8 cellular contexts compared by ENCODE assay signal in the genomic region with DNA sequence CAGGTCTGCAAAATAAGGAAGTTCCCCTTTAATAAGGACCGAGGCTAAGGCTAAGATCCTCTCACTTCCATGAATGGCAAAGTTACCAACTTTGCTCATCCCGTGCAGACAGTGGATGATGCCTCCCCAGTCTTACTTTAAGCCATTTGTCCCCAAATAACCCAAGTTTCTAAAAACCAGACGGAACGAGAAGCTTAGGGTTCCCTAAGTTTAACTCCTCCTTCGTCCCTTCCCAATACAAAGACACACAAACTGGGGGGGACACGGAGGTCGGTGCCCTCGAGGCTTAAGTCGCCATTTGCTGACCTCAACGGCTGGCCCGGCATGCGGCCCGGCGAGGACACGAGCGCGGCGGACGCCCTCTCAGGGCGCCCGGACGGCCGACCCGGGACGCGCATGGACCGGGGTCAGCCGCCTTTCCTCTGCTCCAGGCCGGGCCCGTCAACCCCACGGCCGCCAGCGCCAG. TPM values are rescaled to one million over a fixed set of nuclear protein-coding genes. Genes with fewer than 3 reads are reported as not detected.
A peak's percentile ranks its signal among the peaks of the same experiment; 100 is the strongest.
DNase-seq lines count a peak whose midpoint lies in the region; ATAC-seq and TF ChIP-seq lines count a peak whose summit lies in the region.

No MANE protein-coding gene starts in this region.

- H3K4me1 Mint-ChIP-seq in WTC11 = peaks cover 45% of the 10 kb centered on the region

- no peaks in the 10 kb centered on the region for H3K36me3 ChIP-seq in mucosa of descending colon (ENCODE audit: low read depth)

- H3K27ac Mint-ChIP-seq in WTC11 = peak overlapping the region; percentile 94

- no peaks in the 10 kb centered on the region for H3K27me3 Mint-ChIP-seq in WTC11 (ENCODE audit: low read depth)

- H3K9me3 Mint-ChIP-seq in WTC11 = no peaks in the 10 kb centered on the region

- no peaks in the 10 kb centered on the region for H3K9me3 ChIP-seq in mucosa of descending colon

- intact Hi-C loops in mucosa of descending colon (cut with DNase I, micrococcal nuclease) = loop anchor here in 1 of 2 donors (10.0 kb wide), 1 partner anchor 79 kb away; a partner anchor contains a TSS

- DNase-seq in activated CD4-positive, CD25-positive, alpha-beta regulatory T cell treated with anti-CD3 and anti-CD28 coated beads, Interleukin-2, amount 50 U/mL, for 72 hours = no peak
- DNase-seq in HEK293T (ENCODE audit: extremely low spot score) (peak; percentile 25), LoVo (ENCODE audit: low spot score) (peak; percentile 43), WTC11 (ENCODE audit: low spot score) (peak; percentile 38), epithelial cell of proximal tubule (ENCODE audit: low read depth) (no peak), mucosa of descending colon (peak in 2 of 3 donors; percentile 43 to 60), ureter (ENCODE audit: low spot score) (peak; percentile 43)

- ATAC-seq in activated CD4-positive, CD25-positive, alpha-beta regulatory T cell treated with anti-CD3 and anti-CD28 coated beads, Interleukin-2, amount 50 U/mL, for 24 hours = peak; percentile 1 to 17
- peak; percentile 7 for ATAC-seq in WTC11
- ATAC-seq in mucosa of descending colon = peak; percentile 34

- peak overlapping the region; percentile 79 for H3K4me3 ChIP-seq in epithelial cell of proximal tubule (ENCODE audit: low read depth, low read length)
- H3K4me3 ChIP-seq in mucosa of descending colon = peak overlapping the region; percentile 56

- TF ChIP-seq CTCF in WTC11 (IDR thresholded peaks at IDR 0.05) (no peak), epithelial cell of proximal tubule (conservative IDR thresholded peaks at IDR 0.05; ENCODE audit: low read depth, low read length) (no peak), mucosa of descending colon (IDR thresholded peaks at IDR 0.05) (no peak)

- no peaks in the 10 kb centered on the region for H3K36me3 Mint-ChIP-seq in WTC11

- peaks cover 4% of the 10 kb centered on the region for H3K4me1 ChIP-seq in mucosa of descending colon (ENCODE audit: low read depth)

- H3K4me3 Mint-ChIP-seq in WTC11 = peak overlapping the region; percentile 83

- POLR2A ChIA-PET in HEK293T (lab: Yijun Ruan, JAX) = interaction anchor here (0.7 to 3.0 kb wide), 9 partner anchors 10 to 151 kb away, joined by 3 to 63 read pairs (median 8); a partner anchor contains a TSS
- POLR2A ChIA-PET in WTC11 (lab: Charles Lee) = interaction anchor here (1.6 to 2.4 kb wide), 3 partner anchors 10 to 114 kb away, joined by 5 to 44 read pairs (median 6); a partner anchor contains a TSS

- CTCF ChIA-PET in HEK293T (lab: Yijun Ruan, JAX) (interaction anchor here (1.4 kb wide), 1 partner anchor 79 kb away, joined by 5 read pairs; a partner anchor contains a TSS), WTC11 (lab: Charles Lee) (interaction anchor here (1.2 kb wide), 1 partner anchor 79 kb away, joined by 7 read pairs; a partner anchor contains a TSS)

TF ChIP-seq in HEK293T, 16 proteins besides CTCF, POLR2A, EP300 and RAD21:
- TF ChIP-seq BHLHE40 (IDR thresholded peaks at IDR 0.05; ENCODE audit: borderline replicate concordance) (no peak), NFRKB (IDR thresholded peaks at IDR 0.05) (no peak), FOXK2 (IDR thresholded peaks at IDR 0.05) (no peak), SUZ12 (IDR thresholded peaks at IDR 0.05) (no peak), L3MBTL2 (conservative IDR thresholded peaks at IDR 0.05) (peak; percentile 93), FOXA1 (IDR thresholded peaks at IDR 0.05) (no peak), ELF4 (IDR thresholded peaks at IDR 0.05) (no peak), CTBP1 (IDR thresholded peaks at IDR 0.05; ENCODE audit: borderline replicate concordance) (no peak), FOXM1 (IDR thresholded peaks at IDR 0.05; ENCODE audit: borderline replicate concordance) (no peak), TARDBP (IDR thresholded peaks at IDR 0.05) (no peak), ARNT (IDR thresholded peaks at IDR 0.05) (0 out of 2 replicates have a peak, but pooled peaks have one; percentile 21)
TF ChIP-seq in HEK293T: peak in this region for 2.

TF ChIP-seq in WTC11, 78 proteins besides CTCF, POLR2A, EP300 and RAD21 (continues in another document):
- TF ChIP-seq MYBL2 (CRISPR knock-in tag; IDR thresholded peaks at IDR 0.05) (no peak), ZNF232 (CRISPR knock-in tag; IDR thresholded peaks at IDR 0.05) (no peak), GRHL2 (CRISPR knock-in tag; IDR thresholded peaks at IDR 0.05; ENCODE audit: insufficient replicate concordance, severe bottlenecking) (no peak), CREM (CRISPR knock-in tag; IDR thresholded peaks at IDR 0.05) (no peak), HMGA2 (CRISPR knock-in tag; IDR thresholded peaks at IDR 0.05) (no peak), ATF1 (CRISPR knock-in tag; IDR thresholded peaks at IDR 0.05) (no peak), NR1H2 (CRISPR knock-in tag; IDR thresholded peaks at IDR 0.05) (no peak), ZNF423 (CRISPR knock-in tag; IDR thresholded peaks at IDR 0.05) (no peak), JAZF1 (CRISPR knock-in tag; IDR thresholded peaks at IDR 0.05) (no peak), ZBTB21 (CRISPR knock-in tag; IDR thresholded peaks at IDR 0.05; ENCODE audit: borderline replicate concordance) (no peak), PRRX2 (CRISPR knock-in tag; IDR thresholded peaks at IDR 0.05) (peak; percentile 61; the same call in 1 of the 2 replicates), NFYB (CRISPR knock-in tag; conservative IDR thresholded peaks at IDR 0.05; ENCODE audit: low read depth) (no peak), ZNF121 (CRISPR knock-in tag; IDR thresholded peaks at IDR 0.05) (no peak), ZNF219 (CRISPR knock-in tag; IDR thresholded peaks at IDR 0.05; ENCODE audit: borderline replicate concordance) (0 out of 2 replicates have a peak, but pooled peaks have one; percentile 55)
- TF ChIP-seq, protein P1, sequence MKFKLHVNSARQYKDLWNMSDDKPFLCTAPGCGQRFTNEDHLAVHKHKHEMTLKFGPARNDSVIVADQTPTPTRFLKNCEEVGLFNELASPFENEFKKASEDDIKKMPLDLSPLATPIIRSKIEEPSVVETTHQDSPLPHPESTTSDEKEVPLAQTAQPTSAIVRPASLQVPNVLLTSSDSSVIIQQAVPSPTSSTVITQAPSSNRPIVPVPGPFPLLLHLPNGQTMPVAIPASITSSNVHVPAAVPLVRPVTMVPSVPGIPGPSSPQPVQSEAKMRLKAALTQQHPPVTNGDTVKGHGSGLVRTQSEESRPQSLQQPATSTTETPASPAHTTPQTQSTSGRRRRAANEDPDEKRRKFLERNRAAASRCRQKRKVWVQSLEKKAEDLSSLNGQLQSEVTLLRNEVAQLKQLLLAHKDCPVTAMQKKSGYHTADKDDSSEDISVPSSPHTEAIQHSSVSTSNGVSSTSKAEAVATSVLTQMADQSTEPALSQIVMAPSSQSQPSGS (CRISPR knock-in tag; IDR thresholded peaks at IDR 0.05; ENCODE audit: borderline replicate concordance, low read depth) = no peak
- TF ChIP-seq, protein P2, sequence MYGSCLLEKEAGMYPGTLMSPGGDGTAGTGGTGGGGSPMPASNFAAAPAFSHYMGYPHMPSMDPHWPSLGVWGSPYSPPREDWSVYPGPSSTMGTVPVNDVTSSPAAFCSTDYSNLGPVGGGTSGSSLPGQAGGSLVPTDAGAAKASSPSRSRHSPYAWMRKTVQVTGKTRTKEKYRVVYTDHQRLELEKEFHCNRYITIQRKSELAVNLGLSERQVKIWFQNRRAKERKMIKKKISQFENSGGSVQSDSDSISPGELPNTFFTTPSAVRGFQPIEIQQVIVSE (CRISPR knock-in tag; IDR thresholded peaks at IDR 0.05; ENCODE audit: borderline replicate concordance) = no peak
- TF ChIP-seq, protein P3, sequence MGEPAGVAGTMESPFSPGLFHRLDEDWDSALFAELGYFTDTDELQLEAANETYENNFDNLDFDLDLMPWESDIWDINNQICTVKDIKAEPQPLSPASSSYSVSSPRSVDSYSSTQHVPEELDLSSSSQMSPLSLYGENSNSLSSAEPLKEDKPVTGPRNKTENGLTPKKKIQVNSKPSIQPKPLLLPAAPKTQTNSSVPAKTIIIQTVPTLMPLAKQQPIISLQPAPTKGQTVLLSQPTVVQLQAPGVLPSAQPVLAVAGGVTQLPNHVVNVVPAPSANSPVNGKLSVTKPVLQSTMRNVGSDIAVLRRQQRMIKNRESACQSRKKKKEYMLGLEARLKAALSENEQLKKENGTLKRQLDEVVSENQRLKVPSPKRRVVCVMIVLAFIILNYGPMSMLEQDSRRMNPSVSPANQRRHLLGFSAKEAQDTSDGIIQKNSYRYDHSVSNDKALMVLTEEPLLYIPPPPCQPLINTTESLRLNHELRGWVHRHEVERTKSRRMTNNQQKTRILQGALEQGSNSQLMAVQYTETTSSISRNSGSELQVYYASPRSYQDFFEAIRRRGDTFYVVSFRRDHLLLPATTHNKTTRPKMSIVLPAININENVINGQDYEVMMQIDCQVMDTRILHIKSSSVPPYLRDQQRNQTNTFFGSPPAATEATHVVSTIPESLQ (CRISPR knock-in tag; IDR thresholded peaks at IDR 0.05) = no peak
- TF ChIP-seq, protein P4, sequence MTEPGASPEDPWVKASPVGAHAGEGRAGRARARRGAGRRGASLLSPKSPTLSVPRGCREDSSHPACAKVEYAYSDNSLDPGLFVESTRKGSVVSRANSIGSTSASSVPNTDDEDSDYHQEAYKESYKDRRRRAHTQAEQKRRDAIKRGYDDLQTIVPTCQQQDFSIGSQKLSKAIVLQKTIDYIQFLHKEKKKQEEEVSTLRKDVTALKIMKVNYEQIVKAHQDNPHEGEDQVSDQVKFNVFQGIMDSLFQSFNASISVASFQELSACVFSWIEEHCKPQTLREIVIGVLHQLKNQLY (CRISPR knock-in tag; IDR thresholded peaks at IDR 0.05) = no peak
- TF ChIP-seq, protein P5, sequence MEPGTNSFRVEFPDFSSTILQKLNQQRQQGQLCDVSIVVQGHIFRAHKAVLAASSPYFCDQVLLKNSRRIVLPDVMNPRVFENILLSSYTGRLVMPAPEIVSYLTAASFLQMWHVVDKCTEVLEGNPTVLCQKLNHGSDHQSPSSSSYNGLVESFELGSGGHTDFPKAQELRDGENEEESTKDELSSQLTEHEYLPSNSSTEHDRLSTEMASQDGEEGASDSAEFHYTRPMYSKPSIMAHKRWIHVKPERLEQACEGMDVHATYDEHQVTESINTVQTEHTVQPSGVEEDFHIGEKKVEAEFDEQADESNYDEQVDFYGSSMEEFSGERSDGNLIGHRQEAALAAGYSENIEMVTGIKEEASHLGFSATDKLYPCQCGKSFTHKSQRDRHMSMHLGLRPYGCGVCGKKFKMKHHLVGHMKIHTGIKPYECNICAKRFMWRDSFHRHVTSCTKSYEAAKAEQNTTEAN (CRISPR knock-in tag; IDR thresholded peaks at IDR 0.05) = no peak
- TF ChIP-seq, protein P6, sequence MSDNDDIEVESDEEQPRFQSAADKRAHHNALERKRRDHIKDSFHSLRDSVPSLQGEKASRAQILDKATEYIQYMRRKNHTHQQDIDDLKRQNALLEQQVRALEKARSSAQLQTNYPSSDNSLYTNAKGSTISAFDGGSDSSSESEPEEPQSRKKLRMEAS (CRISPR knock-in tag; IDR thresholded peaks at IDR 0.05) = peak; percentile 58

RNA-seq across cellular contexts. Expression of a gene that starts 0.5 kb away (rescaled TPM):
- total RNA-seq in WTC11 (2021) (11.7 to 11.8 TPM (median 11.8 TPM) in 3 replicates), epithelial cell of proximal tubule (4.3 and 5.9 TPM in 2 replicates), mucosa of descending colon (10 to 100 TPM in 1 of 3 donors, 1 to 10 TPM in 2; 6.3 to 34.7 (median 7.1) TPM), ureter (12.1 TPM)

Comparison
In these comparisons a context has a peak if more than half of its experiments do, and no peak if none do; other contexts are left out.
1. DNase-seq: peak in HEK293T (single experiment), LoVo (single experiment), WTC11 (single experiment), mucosa of descending colon (2 of 3) and ureter (single experiment); none in activated CD4-positive, CD25-positive, alpha-beta regulatory T cell treated with anti-CD3 and anti-CD28 coated beads, Interleukin-2, amount 50 U/mL, for 72 hours (single experiment) and epithelial cell of proximal tubule (single experiment).
2. Peak in every context shown above with its lines, with median percentiles within 50 percentile points of each other: ATAC-seq.